In the genomic region with DNA sequence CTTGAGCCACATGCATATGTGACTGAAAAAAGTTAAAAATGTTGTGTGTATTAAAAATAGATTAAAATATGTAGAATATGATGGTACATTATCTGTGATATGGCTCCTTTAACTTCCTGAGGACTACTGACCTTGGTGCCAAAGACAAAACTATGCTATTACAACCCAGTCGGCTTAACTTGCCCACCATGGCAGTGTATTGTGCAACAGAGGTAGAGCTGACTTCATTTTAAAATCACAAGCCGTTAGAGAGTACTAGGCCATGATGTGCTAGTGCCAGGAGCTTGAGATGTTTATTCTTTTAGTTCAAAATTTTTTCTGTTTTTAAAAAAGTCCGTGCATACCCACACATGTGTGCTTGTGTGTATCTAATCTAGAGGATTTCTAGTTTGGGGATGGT, we compare ENCODE assay signal across 2 cellular contexts.
TF ChIP-seq lines count a peak whose summit lies in the region.

No MANE protein-coding gene starts in this region.

TF ChIP-seq in HepG2, 621 proteins besides CTCF, POLR2A, EP300 and RAD21:
- TF ChIP-seq ZNF780A (CRISPR knock-in tag; IDR thresholded peaks at IDR 0.05) (no peak), CEBPB (IDR thresholded peaks at IDR 0.05; ENCODE audit: borderline replicate concordance, low read depth, low read length) (peak; percentile 63), KDM4B (CRISPR knock-in tag; IDR thresholded peaks at IDR 0.05) (no peak), TARDBP (CRISPR knock-in tag; IDR thresholded peaks at IDR 0.05) (no peak), ZNF740 (CRISPR knock-in tag; IDR thresholded peaks at IDR 0.05) (no peak)

TF ChIP-seq in H1, 55 proteins besides CTCF, POLR2A, EP300 and RAD21:
- no peak for TF ChIP-seq TEAD4 (IDR thresholded peaks at IDR 0.05; ENCODE audit: low read depth, low read length)
- TF ChIP-seq CEBPB (IDR thresholded peaks at IDR 0.05; ENCODE audit: low read depth, low read length), result 0 out of 2 replicates have a peak, but pooled peaks have one; percentile 13
